ENCODE assay signal across 35 cellular contexts in the genomic region with DNA sequence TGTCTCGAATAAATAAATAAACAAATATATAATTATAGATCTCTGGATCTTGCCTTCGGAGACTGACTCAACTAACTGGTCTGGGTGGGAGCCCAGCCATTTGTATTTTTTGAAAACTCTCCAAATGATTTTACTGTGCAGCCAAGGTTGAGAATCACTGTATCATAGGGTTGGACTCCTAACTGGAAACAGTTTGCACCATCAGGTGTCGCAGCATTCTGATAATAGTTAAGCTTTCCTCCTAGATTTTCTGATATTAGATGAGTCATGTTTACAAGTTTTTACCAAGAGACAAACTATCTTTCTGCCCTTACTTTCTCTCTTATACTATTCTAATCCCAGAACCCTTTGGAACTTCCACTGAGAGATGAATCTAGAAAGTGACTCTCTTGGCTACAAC. TPM values are rescaled to one million over a fixed set of nuclear protein-coding genes. Genes with fewer than 3 reads are reported as not detected.
"Had no signal": no experiment of that assay in that cellular context is flagged by ENCODE, and none has a peak within 500 bp of the region (broad histone marks: within the 10 kb centered on the region; RNA-seq: fewer than 3 reads in every experiment).

No MANE protein-coding gene starts in this region.

- ATAC-seq: activated CD8-positive, alpha-beta memory T cell treated with anti-CD3 and anti-CD28 coated beads, Interleukin-2, amount 10 ng/mL, durations not matched to agents 7 days and 5 days; activated naive CD4-positive, alpha-beta T cell treated with anti-CD3 and anti-CD28 coated beads, Interleukin-2, amount 50 U/mL, for 72 hours; PC-3; Right ventricle myocardium inferior had no signal

- H3K4me1 ChIP-seq: adrenal gland, breast epithelium had no signal

- DNase-seq: activated B cell treated with CpG ODN at 0.5 μM for 24 hours; activated CD4-positive, alpha-beta memory T cell treated with anti-CD3 and anti-CD28 coated beads, Interleukin-2, amount 10 ng/mL, durations not matched to agents 7 days and 5 days; activated CD4-positive, alpha-beta T cell treated with anti-CD3 and anti-CD28 coated beads for 1 hour; activated CD4-positive, alpha-beta T cell treated with anti-CD3 and anti-CD28 coated beads for 48 hours; activated CD8-positive, alpha-beta memory T cell treated with anti-CD3 and anti-CD28 coated beads for 24 hours; activated CD8-positive, alpha-beta memory T cell treated with anti-CD3 and anti-CD28 coated beads, Interleukin-2, amount 10 ng/mL, durations not matched to agents 7 days and 5 days; activated CD8-positive, alpha-beta memory T cell treated with anti-CD3 and anti-CD28 coated beads, Interleukin-2, amount 50 U/mL, for 48 hours; activated effector memory CD4-positive, alpha-beta T cell treated with Interleukin-2 at 50 U/mL for 16 hours; activated naive CD4-positive, alpha-beta T cell; activated T-cell treated with anti-CD3 and anti-CD28 coated beads, Interleukin-2, amount 50 U/mL, for 48 hours; adrenal gland; Karpas-422; KBM-7; NCI-H1092 treated with DMSO at 0.1 percent for 48 hours; NCI-H1417; NCI-H146; NCI-H187; NCI-H2081; NCI-H226; NCI-H524 treated with DMSO at 0.1 percent for 48 hours; PC-3; Peyer's patch; SIG-M5; SW 1271; T-helper 1 cell; T-helper 2 cell; T-helper 9 cell had no signal

- H3K27ac ChIP-seq: adrenal gland, breast epithelium, Peyer's patch, RWPE1, VCaP had no signal

- H3K36me3 ChIP-seq: adrenal gland, breast epithelium, Peyer's patch had no signal

- H3K27me3 ChIP-seq: adrenal gland, Peyer's patch had no signal

- H3K4me3 ChIP-seq: adrenal gland, breast epithelium, Peyer's patch had no signal

- H3K9me3 ChIP-seq: adrenal gland, breast epithelium, Peyer's patch had no signal

RNA-seq across cellular contexts. Expression of a gene that starts 16.8 kb away (rescaled TPM):
- total RNA-seq: activated B cell treated with CpG ODN at 0.5 μM for 24 hours; activated CD8-positive, alpha-beta memory T cell treated with anti-CD3 and anti-CD28 coated beads, Interleukin-2, amount 10 ng/mL, durations not matched to agents 7 days and 5 days; adrenal gland; breast epithelium; cardiac septum; NCI-H460; Peyer's patch; Right ventricle myocardium inferior; SK-MEL-5 had no signal
- polyA plus RNA-seq: adrenal gland had no signal

RNA-seq across cellular contexts. Expression of a gene that starts 50.1 kb away (rescaled TPM):
- total RNA-seq: activated B cell treated with CpG ODN at 0.5 μM for 24 hours; activated CD4-positive, alpha-beta memory T cell treated with anti-CD3 and anti-CD28 coated beads, Interleukin-2, amount 10 ng/mL, durations not matched to agents 7 days and 5 days; activated CD8-positive, alpha-beta memory T cell treated with anti-CD3 and anti-CD28 coated beads, Interleukin-2, amount 10 ng/mL, durations not matched to agents 7 days and 5 days; activated naive CD4-positive, alpha-beta T cell treated with anti-CD3 and anti-CD28 coated beads, Interleukin-2, amount 50 U/mL, for 72 hours; adrenal gland; breast epithelium; cardiac septum; NCI-H460; Peyer's patch; Right ventricle myocardium inferior; SK-MEL-5 had no signal
- polyA plus RNA-seq: adrenal gland had no signal
